9 cellular contexts compared by ENCODE assay signal in the genomic region with DNA sequence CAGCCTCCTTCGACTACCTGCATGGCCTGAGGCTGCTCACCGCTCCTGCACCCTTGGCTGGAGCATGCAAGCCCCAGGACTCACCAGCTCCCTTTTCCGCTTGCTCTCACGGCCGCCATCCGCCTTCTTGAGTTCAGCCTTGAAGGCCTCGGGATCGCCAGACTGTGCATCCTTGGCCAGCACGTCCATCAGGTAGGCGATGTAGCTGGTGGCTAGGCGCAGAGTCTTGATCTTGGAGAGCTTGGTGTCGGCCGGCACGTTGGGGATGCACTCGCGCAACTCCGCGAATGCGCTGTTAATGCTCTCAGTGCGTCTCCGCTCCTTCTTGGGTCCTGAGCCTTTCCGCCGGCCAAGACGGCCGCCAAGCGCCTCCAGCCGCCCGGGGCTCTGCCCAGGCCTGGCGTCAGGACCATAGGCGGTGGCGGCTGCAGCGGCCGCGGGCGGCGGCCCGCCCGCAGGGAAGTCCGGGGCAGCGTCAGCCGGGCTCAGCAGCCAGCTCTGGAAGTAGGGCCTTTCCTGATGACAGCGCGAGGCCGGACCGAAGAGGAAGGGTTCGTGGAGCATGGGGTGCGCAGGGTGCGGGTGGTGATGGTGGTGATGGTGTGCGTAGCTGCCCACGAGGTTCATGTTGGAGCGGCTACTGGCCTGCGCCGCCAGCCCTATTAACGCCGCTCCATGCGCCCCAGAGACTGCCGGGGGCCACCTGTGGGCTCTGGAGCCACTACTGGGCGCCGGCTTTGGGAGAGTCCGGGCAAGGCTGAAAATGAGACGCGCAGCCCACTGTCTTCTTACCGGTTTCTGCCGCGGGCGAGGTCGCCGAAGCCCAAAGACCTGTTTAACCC.
A peak's percentile ranks its signal among the peaks of the same experiment; 100 is the strongest.
DNase-seq lines count a peak whose midpoint lies in the region; TF ChIP-seq lines count a peak whose summit lies in the region.
"Had no signal": no experiment of that assay in that cellular context is flagged by ENCODE, and none has a peak within 500 bp of the region (broad histone marks: within the 10 kb centered on the region; RNA-seq: fewer than 3 reads in every experiment).

No MANE protein-coding gene starts in this region.

- no peak for TF ChIP-seq CTCF in AG04449 (IDR thresholded peaks at IDR 0.05; ENCODE audit: insufficient read depth, low read length, missing control alignments)

- TF ChIP-seq RAD21 in Ishikawa (IDR thresholded peaks at IDR 0.05; ENCODE audit: low read depth): no peak

- CTCF ChIA-PET in AG04449 (lab: Yijun Ruan, JAX): interaction anchor here (3.7 kb wide), 1 partner anchor 10 kb away, joined by 31 read pairs; no protein-coding TSS in a partner anchor

- H3K27ac ChIP-seq in duodenal mucosa (ENCODE audit: low read depth, low read length) (no peak overlapping the region), muscle layer of colon (ENCODE audit: low read depth, low read length) (peak overlapping the region; percentile 88)

- no peak overlapping the region for H3K9ac ChIP-seq in duodenal mucosa (ENCODE audit: low read depth in 1 of 2, low read length in 2 of 2)
- peak overlapping the region; percentile 97 for H3K9ac ChIP-seq in muscle layer of colon (ENCODE audit: low read length)

- H3K4me3 ChIP-seq in AG04449 (ENCODE audit: low read depth, low read length): peak overlapping the region; percentile 40
- peak overlapping the region; percentile 5 to 50 for H3K4me3 ChIP-seq in duodenal mucosa (ENCODE audit: low read depth in 1 of 2, low read length in 2 of 2)
- H3K4me3 ChIP-seq in muscle layer of colon (ENCODE audit: low read depth in 1 of 2, low read length in 2 of 2): peak overlapping the region; percentile 69 to 85

- H3K9me3 ChIP-seq in duodenal mucosa (ENCODE audit: control insufficient read depth in 1 of 2, low read length in 2 of 2) (no peaks in the 10 kb centered on the region), muscle layer of colon (ENCODE audit: low read length) (no peaks in the 10 kb centered on the region)

- H3K36me3 ChIP-seq in duodenal mucosa (ENCODE audit: control insufficient read depth in 1 of 2, insufficient read depth in 2 of 2, low read length in 2 of 2): no peaks in the 10 kb centered on the region
- no peaks in the 10 kb centered on the region for H3K36me3 ChIP-seq in muscle layer of colon (ENCODE audit: insufficient read depth, low read length)

- H3K27me3 ChIP-seq in duodenal mucosa (ENCODE audit: control insufficient read depth in 1 of 2, insufficient read depth in 2 of 2, low read length in 2 of 2): peaks cover 96 to 98% of the 10 kb centered on the region in 2 donors
- peaks cover 23 to 72% of the 10 kb centered on the region in 2 donors for H3K27me3 ChIP-seq in muscle layer of colon (ENCODE audit: control insufficient read depth in 1 of 2, insufficient read depth in 2 of 2, low read length in 2 of 2)

- H3K4me1 ChIP-seq in duodenal mucosa (ENCODE audit: control insufficient read depth in 1 of 2, insufficient read depth in 2 of 2, low read length in 2 of 2) (peaks cover 34 to 42% of the 10 kb centered on the region in 2 donors), muscle layer of colon (ENCODE audit: insufficient read depth, low read length) (peaks cover 20% of the 10 kb centered on the region)

- POLR2A ChIA-PET in AG04449 (lab: Yijun Ruan, JAX): no interaction called here

- DNase-seq in AG04449 (ENCODE audit: low read depth, low spot score): no peak
- no peak for DNase-seq in GM19238 (ENCODE audit: insufficient read length, low spot score)
- DNase-seq in medulla oblongata (ENCODE audit: extremely low spot score): no peak
- DNase-seq in NCI-H1092 treated with DMSO at 0.1 percent for 48 hours (lab: John Stamatoyannopoulos, UW): no peak
- DNase-seq in activated effector memory CD4-positive, alpha-beta T cell treated with Interleukin-2 at 50 U/mL for 16 hours: no peak
- DNase-seq: activated effector memory CD4-positive, alpha-beta T cell treated with anti-CD3 and anti-CD28 coated beads, Interleukin-2, amount 50 U/mL, for 16 hours had no signal

- TF ChIP-seq EP300 in Ishikawa (IDR thresholded peaks at IDR 0.05; ENCODE audit: borderline replicate concordance): no peak

TF ChIP-seq in Ishikawa, 13 proteins besides CTCF, POLR2A, EP300 and RAD21:
- TF ChIP-seq TEAD4 (IDR thresholded peaks at IDR 0.05) (no peak), ZBTB7A (IDR thresholded peaks at IDR 0.05; ENCODE audit: low read depth) (0 out of 2 replicates have a peak, but pooled peaks have one; percentile 24)
TF ChIP-seq in Ishikawa: peak in this region for 1.
